Comparison of ENCODE assay signal across 8 cellular contexts in genomic region chr2:55618025-55618648, GRCh38. TPM values are rescaled to one million over a fixed set of nuclear protein-coding genes. Genes with fewer than 3 reads are reported as not detected.
DNase-seq lines count a peak whose midpoint lies in the region; ATAC-seq and TF ChIP-seq lines count a peak whose summit lies in the region.

No MANE protein-coding gene starts in this region.

- in situ Hi-C loops in brain microvascular endothelial cell (cut with HindIII; ENCODE audit: low pct_ligation_motif_present, low sequenced_read_pairs), result no loop called here

- H3K9ac ChIP-seq in HUES64 (ENCODE audit: low read depth, low read length), result peak overlapping the region; percentile 94

- peaks cover 23% of the 10 kb centered on the region for H3K36me3 ChIP-seq in HUES64 (ENCODE audit: insufficient read depth, low read length)
- peaks cover 2% of the 10 kb centered on the region for H3K36me3 ChIP-seq in brain microvascular endothelial cell (replicated peaks)
- H3K36me3 ChIP-seq in uterus, result no peaks in the 10 kb centered on the region

- H3K27ac ChIP-seq in HUES64 (ENCODE audit: low read depth, low read length) (peak overlapping the region; percentile 88), brain microvascular endothelial cell (peak overlapping the region; percentile 89), uterus (peak overlapping the region; percentile 89 to 92)

- H3K4me1 Mint-ChIP-seq in stimulated activated naive CD8-positive, alpha-beta T cell treated with anti-CD3 and anti-CD28 coated beads, Interleukin-15, amount 100 ng/mL, for 72 hours, result peaks cover 16% of the 10 kb centered on the region

- intact Hi-C loops in left colon (cut with DNase I, micrococcal nuclease), result no loop called here
- intact Hi-C loops in uterus (cut with DNase I; ENCODE audit: low total_unique reads), result no loop called here

- no peaks in the 10 kb centered on the region for H3K27me3 ChIP-seq in HUES64 (ENCODE audit: insufficient read depth, low read length)
- no peaks in the 10 kb centered on the region for H3K27me3 ChIP-seq in brain microvascular endothelial cell (replicated peaks)
- no peaks in the 10 kb centered on the region for H3K27me3 ChIP-seq in uterus

- H3K9me3 ChIP-seq in HUES64 (ENCODE audit: insufficient read depth, low read depth, low read length), result no peaks in the 10 kb centered on the region
- no peaks in the 10 kb centered on the region for H3K9me3 ChIP-seq in uterus

- no peaks in the 10 kb centered on the region for H3K27me3 Mint-ChIP-seq in stimulated activated naive CD8-positive, alpha-beta T cell treated with anti-CD3 and anti-CD28 coated beads, Interleukin-15, amount 100 ng/mL, for 72 hours

- under 1% methylated on average over 26 of the region's 26 CpGs for WGBS in HUES64

- DNase-seq in stimulated activated naive CD8-positive, alpha-beta T cell treated with anti-CD3 and anti-CD28 coated beads, Interleukin-15, amount 100 ng/mL, for 72 hours, result no peak
- DNase-seq in stimulated activated naive CD8-positive, alpha-beta T cell treated with anti-CD3 and anti-CD28 coated beads, Interleukin-15, Interleukin-2, amounts not matched to agents 100 U/mL and 50 U/mL, for 24 hours, result no peak
- DNase-seq in brain microvascular endothelial cell (peak; percentile 20), left colon (no peak), uterus (no peak), GM20000 (ENCODE audit: low spot score) (no peak), NCI-H1092 treated with DMSO at 0.1 percent for 48 hours (lab: John Stamatoyannopoulos, UW) (no peak)

- peak; percentile 1 for ATAC-seq in stimulated activated naive CD8-positive, alpha-beta T cell treated with anti-CD3 and anti-CD28 coated beads, Interleukin-15, amount 100 ng/mL, for 72 hours
- ATAC-seq in stimulated activated naive CD8-positive, alpha-beta T cell treated with anti-CD3 and anti-CD28 coated beads, Interleukin-15, Interleukin-2, amounts not matched to agents 100 U/mL and 50 U/mL, for 24 hours, result no peak
- peak; percentile 3 for ATAC-seq in left colon

- H3K4me1 ChIP-seq in HUES64 (ENCODE audit: insufficient read depth, low read length), result peaks cover 4% of the 10 kb centered on the region; the same call in 1 of the 2 replicates
- peaks cover 4 to 7% of the 10 kb centered on the region in 2 donors for H3K4me1 ChIP-seq in uterus

- peak overlapping the region; percentile 90 for H3K4me3 ChIP-seq in HUES64 (ENCODE audit: low read length)
- peak overlapping the region; percentile 93 for H3K4me3 ChIP-seq in brain microvascular endothelial cell (ENCODE audit: low read depth, low read length)
- peak overlapping the region; percentile 87 to 99 for H3K4me3 ChIP-seq in uterus

- no peak for TF ChIP-seq POLR2A in uterus (IDR thresholded peaks at IDR 0.05)

- no peaks in the 10 kb centered on the region for H3K9me3 Mint-ChIP-seq in stimulated activated naive CD8-positive, alpha-beta T cell treated with anti-CD3 and anti-CD28 coated beads, Interleukin-15, amount 100 ng/mL, for 72 hours

- TF ChIP-seq CTCF in brain microvascular endothelial cell (IDR thresholded peaks at IDR 0.05; ENCODE audit: low read depth, low read length, missing control alignments) (no peak), uterus (IDR thresholded peaks at IDR 0.05) (no peak), GM20000 (IDR thresholded peaks at IDR 0.05; ENCODE audit: extremely low read depth, missing control alignments) (no peak)

- no peak overlapping the region for H3K27ac Mint-ChIP-seq in stimulated activated naive CD8-positive, alpha-beta T cell treated with anti-CD3 and anti-CD28 coated beads, Interleukin-15, amount 100 ng/mL, for 72 hours

- H3K4me3 Mint-ChIP-seq in stimulated activated naive CD8-positive, alpha-beta T cell treated with anti-CD3 and anti-CD28 coated beads, Interleukin-15, amount 100 ng/mL, for 72 hours, result no peak overlapping the region

RNA-seq across cellular contexts. Expression of gene PPP4R3B, which starts 0.7 kb away (rescaled TPM):
- polyA plus RNA-seq in HUES64 (2013, experiment 1 of 2), result 31.4 TPM
- polyA plus RNA-seq in HUES64 (2013, experiment 2 of 2), result 32.3 TPM
- total RNA-seq in left colon, result 10 to 100 TPM; 59.0 to 64.7 TPM
- 100 to 1,000 TPM in 1 of 4 donors, 10 to 100 TPM in 3; 29.2 to 117 (median 54.2) TPM for total RNA-seq in uterus
